In genomic region chr22:33842006-33842354, GRCh38 we compare ENCODE assay signal across 16 cellular contexts.
DNase-seq lines count a peak whose midpoint lies in the region; ATAC-seq and TF ChIP-seq lines count a peak whose summit lies in the region.
"Had no signal": no experiment of that assay in that cellular context is flagged by ENCODE, and none has a peak within 500 bp of the region (broad histone marks: within the 10 kb centered on the region; RNA-seq: fewer than 3 reads in every experiment).

No MANE protein-coding gene starts in this region.

- H2AK5ac ChIP-seq in IMR-90 (ENCODE audit: low read depth, low read length) (no peak overlapping the region), trophoblast cell (ENCODE audit: low read length) (no peak overlapping the region)

- TF ChIP-seq POLR2A in IMR-90 (IDR thresholded peaks at IDR 0.05; ENCODE audit: low read depth, low read length) = no peak

- peaks cover 1% of the 10 kb centered on the region for H3K9me3 Mint-ChIP-seq in memory B cell
- H3K9me3 Mint-ChIP-seq: neural crest cell had no signal

- H2BK12ac ChIP-seq in trophoblast cell (ENCODE audit: low read length) = no peak overlapping the region

- H4K20me1 ChIP-seq in IMR-90 (ENCODE audit: insufficient read depth, low read length) = peaks cover 4% of the 10 kb centered on the region; the same call in 1 of the 2 replicates

- no peak overlapping the region for H3K27ac ChIP-seq in IMR-90 (ENCODE audit: insufficient read depth, low read length)
- H3K27ac ChIP-seq in upper lobe of right lung = no peak overlapping the region
- no peak overlapping the region for H3K27ac ChIP-seq in trophoblast cell (ENCODE audit: low read depth, low read length)

- H3K4me1 Mint-ChIP-seq in memory B cell = peaks cover 8% of the 10 kb centered on the region

- H3K9ac ChIP-seq in IMR-90 (ENCODE audit: low read depth, low read length) (no peak overlapping the region), trophoblast cell (ENCODE audit: low read length) (no peak overlapping the region)

- H3K27me3 Mint-ChIP-seq in memory B cell = no peaks in the 10 kb centered on the region

- H3K27ac Mint-ChIP-seq in memory B cell = peak overlapping the region; percentile 77
- H3K27ac Mint-ChIP-seq: HFFc6 had no signal

- POLR2A ChIA-PET in IMR-90 (lab: Charles Lee; ENCODE audit: unreplicated experiment) = no interaction called here

- H3K56ac ChIP-seq in IMR-90 (ENCODE audit: extremely low read depth, insufficient read depth, low read length) = no peak overlapping the region

- dilution Hi-C loops in IMR-90 (cut with HindIII; ENCODE audit: low sequenced_read_pairs, unreplicated experiment) = no loop called here

- DNase-seq in IMR-90 (no peak), memory B cell (ENCODE audit: low spot score in 2 of 2) (no peak), upper lobe of right lung (no peak), H4 (ENCODE audit: low spot score) (no peak), mesenteric fat pad (ENCODE audit: low spot score) (no peak), trophoblast cell (no peak)
- DNase-seq: activated CD4-positive, CD25-positive, alpha-beta regulatory T cell; activated gamma-delta T cell; AML-193; HFFc6; OCI-M1; stimulated activated CD4-positive, alpha-beta T cell treated with anti-CD3 and anti-CD28 coated beads, Interleukin-1b, Interleukin-23, amount 100 ng/mL, for 48 hours had no signal

- no TSS peak for BruUV-seq in IMR-90 (replicated peaks; lab: Mats Ljungman, UMichigan)

- H3K23ac ChIP-seq in IMR-90 (ENCODE audit: low read depth, low read length) = 0 out of 2 replicates have a peak overlapping the region, but pooled peaks have one; percentile 60
- H3K23ac ChIP-seq in trophoblast cell (ENCODE audit: low read length) = no peak overlapping the region

- CTCF ChIA-PET in IMR-90 (lab: Yijun Ruan, JAX) = no interaction called here

- no peaks in the 10 kb centered on the region for H3K36me3 Mint-ChIP-seq in memory B cell

- H3K4me3 Mint-ChIP-seq in memory B cell = peak overlapping the region; percentile 62
- H3K4me3 Mint-ChIP-seq: HFFc6, neural crest cell had no signal

- H2AFZ ChIP-seq in IMR-90 (replicated peaks; ENCODE audit: low read length, poor library complexity) = no peak overlapping the region
- no peak overlapping the region for H2AFZ ChIP-seq in trophoblast cell (ENCODE audit: insufficient read depth, low read length, poor library complexity)

- H2AK9ac ChIP-seq in IMR-90 (replicated peaks; ENCODE audit: low read depth, low read length, poor library complexity) = no peak overlapping the region

- H4K12ac ChIP-seq in trophoblast cell (ENCODE audit: low read depth, low read length) = no peak overlapping the region

- H4K91ac ChIP-seq in IMR-90 (ENCODE audit: insufficient read depth, low read depth, low read length) (no peak overlapping the region), trophoblast cell (ENCODE audit: low read depth, low read length) (no peak overlapping the region)

- H2BK15ac ChIP-seq in IMR-90 (ENCODE audit: low read depth, low read length) = no peak overlapping the region

- H3K4me3 ChIP-seq in IMR-90 (ENCODE audit: insufficient read depth, low read depth, low read length) = no peak overlapping the region
- no peak overlapping the region for H3K4me3 ChIP-seq in upper lobe of right lung
- no peak overlapping the region for H3K4me3 ChIP-seq in trophoblast cell (ENCODE audit: low read depth, low read length)

- WGBS in IMR-90 (ENCODE audit: extremely low coverage in 2 of 2, insufficient read length in 1 of 2), 2 experiments = no CpG with 5 or more reads among the region's 12 CpGs
- WGBS in trophoblast cell (ENCODE audit: extremely low coverage, insufficient coverage, insufficient read length) = no CpG with 5 or more reads among the region's 12 CpGs

- no peak overlapping the region for H2BK5ac ChIP-seq in IMR-90 (ENCODE audit: low read depth, low read length, poor library complexity, severe bottlenecking)
- H2BK5ac ChIP-seq in trophoblast cell (ENCODE audit: low read depth, low read length, poor library complexity) = no peak overlapping the region

- H3K4me1 ChIP-seq in IMR-90 (ENCODE audit: control insufficient read depth, insufficient read depth, low read length) (peaks cover 11% of the 10 kb centered on the region), upper lobe of right lung (peaks cover 12% of the 10 kb centered on the region), trophoblast cell (ENCODE audit: control insufficient read depth in 1 of 2, insufficient read depth in 2 of 2, low read length in 2 of 2) (no peaks in the 10 kb centered on the region)

- H3K4ac ChIP-seq in IMR-90 (ENCODE audit: low read depth, low read length) (no peak overlapping the region), trophoblast cell (ENCODE audit: low read depth, low read length) (no peak overlapping the region)

- H3K9me3 ChIP-seq in IMR-90 (ENCODE audit: control insufficient read depth, insufficient read depth, low read length) = no peaks in the 10 kb centered on the region
- no peaks in the 10 kb centered on the region for H3K9me3 ChIP-seq in upper lobe of right lung
- no peaks in the 10 kb centered on the region for H3K9me3 ChIP-seq in trophoblast cell (ENCODE audit: insufficient read depth, low read depth, low read length)

- no peak overlapping the region for H3K4me2 ChIP-seq in IMR-90 (ENCODE audit: low read depth, low read length)
- H3K4me2 ChIP-seq in trophoblast cell (ENCODE audit: low read length) = no peak overlapping the region

- in situ Hi-C loops in IMR-90 (cut with MboI; ENCODE audit: low sequenced_read_pairs) = no loop called here

- peaks cover 2% of the 10 kb centered on the region for H3K79me2 ChIP-seq in trophoblast cell (ENCODE audit: control insufficient read depth, insufficient read depth, low read length, poor library complexity)

- intact Hi-C loops in IMR-90 (cut with micrococcal nuclease) (no loop called here), upper lobe of right lung (cut with DNase I) (no loop called here)

- H3K18ac ChIP-seq in IMR-90 (ENCODE audit: low read depth, low read length) (no peak overlapping the region), trophoblast cell (ENCODE audit: low read length) (no peak overlapping the region)

- ATAC-seq in GM18520 (IDR thresholded peaks at IDR 0.05; ENCODE audit: unreplicated experiment) (peak; percentile 70), GM21786 (IDR thresholded peaks at IDR 0.05; ENCODE audit: unreplicated experiment) (peak; percentile 62), IMR-90 (ENCODE audit: low read depth) (no peak), memory B cell (ENCODE audit: low read depth) (peak; percentile 79), upper lobe of right lung (no peak)
- ATAC-seq: SK-N-SH treated with all-trans-retinoic acid at 6 μM for 48 hours had no signal

- no peak for TF ChIP-seq CTCF in IMR-90 (conservative IDR thresholded peaks at IDR 0.05; ENCODE audit: low read depth, low read length)
- no peak for TF ChIP-seq CTCF in upper lobe of right lung (IDR thresholded peaks at IDR 0.05)

- H4K5ac ChIP-seq in IMR-90 (ENCODE audit: low read depth, low read length) = no peak overlapping the region

- no peak overlapping the region for H2BK120ac ChIP-seq in IMR-90 (ENCODE audit: low read depth, low read length)
- H2BK120ac ChIP-seq in trophoblast cell (ENCODE audit: insufficient read depth, low read length, poor library complexity) = no peak overlapping the region

- no peaks in the 10 kb centered on the region for H3K36me3 ChIP-seq in IMR-90 (ENCODE audit: control insufficient read depth, insufficient read depth, low read length)
- no peaks in the 10 kb centered on the region for H3K36me3 ChIP-seq in upper lobe of right lung
- no peaks in the 10 kb centered on the region for H3K36me3 ChIP-seq in trophoblast cell (ENCODE audit: control insufficient read depth in 1 of 2, insufficient read depth in 2 of 2, low read length in 2 of 2)

- H3K79me1 ChIP-seq in IMR-90 (ENCODE audit: low read depth in 1 of 2, low read length in 2 of 2) (peaks cover 10 to 45% of the 10 kb centered on the region in 2 experiments), trophoblast cell (ENCODE audit: low read length) (no peaks in the 10 kb centered on the region)

- no peak overlapping the region for H2BK20ac ChIP-seq in IMR-90 (ENCODE audit: low read depth, low read length)

- peaks cover 14% of the 10 kb centered on the region for H3K9me1 ChIP-seq in IMR-90 (ENCODE audit: insufficient read depth, low read length)

- H3K27me3 ChIP-seq in IMR-90 (ENCODE audit: control insufficient read depth, insufficient read depth, low read length) (no peaks in the 10 kb centered on the region), upper lobe of right lung (no peaks in the 10 kb centered on the region), trophoblast cell (ENCODE audit: insufficient read depth, low read length) (no peaks in the 10 kb centered on the region)

- H4K8ac ChIP-seq in IMR-90 (ENCODE audit: low read depth in 2 of 2, low read length in 2 of 2) (no peak overlapping the region), trophoblast cell (ENCODE audit: low read depth, low read length) (no peak overlapping the region)

- TF ChIP-seq RAD21 in IMR-90 (IDR thresholded peaks at IDR 0.05; ENCODE audit: low read length) = no peak

- H3K14ac ChIP-seq in IMR-90 (replicated peaks; ENCODE audit: low read depth, low read length) (peak overlapping the region; percentile 50; the same call in 1 of the 2 replicates), trophoblast cell (ENCODE audit: low read length) (no peak overlapping the region)

TF ChIP-seq in IMR-90, 13 proteins besides CTCF, POLR2A, EP300 and RAD21:
- TF ChIP-seq CEBPB (IDR thresholded peaks at IDR 0.05; ENCODE audit: low read depth, low read length) (no peak), RCOR1 (IDR thresholded peaks at IDR 0.05; ENCODE audit: insufficient replicate concordance, low read length) (no peak), CHD1 (IDR thresholded peaks at IDR 0.05; ENCODE audit: low read depth, low read length) (no peak), RFX5 (IDR thresholded peaks at IDR 0.05; ENCODE audit: low read depth, low read length) (no peak), NFE2L2 (IDR thresholded peaks at IDR 0.05; ENCODE audit: low read depth, low read length) (no peak), SMC3 (IDR thresholded peaks at IDR 0.05; ENCODE audit: low read depth, low read length) (no peak), MAFK (IDR thresholded peaks at IDR 0.05; ENCODE audit: low read depth, low read length) (no peak)

Comparison
In these comparisons a context has a peak if more than half of its experiments do, and no peak if none do; other contexts are left out.
1. ATAC-seq: peak in GM18520 (single experiment), GM21786 (single experiment) and memory B cell (single experiment); none in IMR-90 (single experiment) and upper lobe of right lung (single experiment).